ENCODE assay signal across 10 cellular contexts in the genomic region with DNA sequence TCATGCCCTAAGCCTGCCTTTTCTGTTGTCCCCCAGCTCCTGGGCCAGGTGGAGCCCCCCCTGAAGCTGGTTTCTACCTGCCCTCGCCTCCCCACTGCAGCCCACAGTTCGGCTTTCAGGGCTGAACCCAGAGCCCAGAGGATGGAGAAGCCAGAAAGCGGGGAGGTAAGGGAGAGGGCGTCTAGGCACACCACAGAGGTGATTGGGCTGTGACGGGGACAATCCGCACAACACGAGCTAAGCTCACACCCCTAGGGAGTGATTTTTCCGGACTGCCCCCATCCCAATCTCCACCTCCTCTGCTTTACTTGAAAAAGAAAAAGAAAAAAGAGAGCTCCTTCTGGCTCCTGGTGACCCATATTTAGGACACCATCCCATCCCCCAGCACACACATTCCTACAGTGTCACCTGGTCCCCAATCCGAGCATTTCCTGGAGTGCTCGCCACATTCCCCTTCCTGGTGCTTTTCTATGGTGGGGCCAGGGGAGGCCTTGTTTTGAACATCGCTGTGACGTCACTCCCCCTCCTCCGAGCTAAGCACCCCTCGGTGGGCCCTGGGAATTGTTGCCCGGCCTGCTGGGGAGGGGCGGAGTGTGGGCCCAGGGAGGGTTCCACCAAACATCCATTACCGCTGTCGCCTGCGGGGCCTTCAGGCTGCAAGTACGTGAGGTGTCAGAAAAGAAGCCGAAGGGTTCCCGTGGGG. TPM values are rescaled to one million over a fixed set of nuclear protein-coding genes. Genes with fewer than 3 reads are reported as not detected.
DNase-seq lines count a peak whose midpoint lies in the region; ATAC-seq lines count a peak whose summit lies in the region.
"Had no signal": no experiment of that assay in that cellular context is flagged by ENCODE, and none has a peak within 500 bp of the region (broad histone marks: within the 10 kb centered on the region; RNA-seq: fewer than 3 reads in every experiment).

No MANE protein-coding gene starts in this region.

- 3 to 5% methylated on average over 22 of the region's 22 CpGs for WGBS in aorta, 2 donors

- H3K4me3 Mint-ChIP-seq in stimulated activated naive CD8-positive, alpha-beta T cell treated with anti-CD3 and anti-CD28 coated beads, Interleukin-15, Interleukin-2, amounts not matched to agents 100 ng/mL and 50 ng/mL, for 24 hours: peak overlapping the region; percentile 40
- peak overlapping the region; percentile 78 for H3K4me3 Mint-ChIP-seq in activated naive CD8-positive, alpha-beta T cell

- no peak for ATAC-seq in stimulated activated naive CD8-positive, alpha-beta T cell treated with anti-CD3 and anti-CD28 coated beads, Interleukin-15, Interleukin-2, amounts not matched to agents 100 U/mL and 50 U/mL, for 24 hours
- ATAC-seq in aorta (ENCODE audit: low FRiP score) (peak; percentile 0), HG03354 (IDR thresholded peaks at IDR 0.05; ENCODE audit: poor library complexity, severe bottlenecking, unreplicated experiment) (no peak)

- H3K27ac ChIP-seq in aorta (ENCODE audit: low read depth in 1 of 2, low read length in 2 of 2): peak overlapping the region; percentile 97 to 100
- H3K27ac ChIP-seq: cardiac muscle cell had no signal

- H3K27me3 ChIP-seq in aorta (ENCODE audit: control insufficient read depth in 1 of 2, insufficient read depth in 2 of 2, low read length in 1 of 2): no peaks in the 10 kb centered on the region

- intact Hi-C loops in aorta (cut with DNase I): loop anchor here (5.0 kb wide), 3 partner anchors 431 to 956 kb away; no protein-coding TSS in a partner anchor

- H3K4me1 ChIP-seq in aorta (ENCODE audit: control insufficient read depth in 1 of 2, insufficient read depth in 2 of 2, low read length in 2 of 2): no peaks in the 10 kb centered on the region

- peaks cover 36% of the 10 kb centered on the region for H3K4me1 Mint-ChIP-seq in stimulated activated naive CD8-positive, alpha-beta T cell treated with anti-CD3 and anti-CD28 coated beads, Interleukin-15, Interleukin-2, amounts not matched to agents 100 ng/mL and 50 ng/mL, for 24 hours (ENCODE audit: low read depth)
- H3K4me1 Mint-ChIP-seq in activated naive CD8-positive, alpha-beta T cell (ENCODE audit: low read depth): peaks cover 34% of the 10 kb centered on the region

- no peaks in the 10 kb centered on the region for H3K9me3 Mint-ChIP-seq in stimulated activated naive CD8-positive, alpha-beta T cell treated with anti-CD3 and anti-CD28 coated beads, Interleukin-15, Interleukin-2, amounts not matched to agents 100 ng/mL and 50 ng/mL, for 24 hours
- no peaks in the 10 kb centered on the region for H3K9me3 Mint-ChIP-seq in activated naive CD8-positive, alpha-beta T cell (ENCODE audit: low read depth)

- H3K27ac Mint-ChIP-seq in stimulated activated naive CD8-positive, alpha-beta T cell treated with anti-CD3 and anti-CD28 coated beads, Interleukin-15, Interleukin-2, amounts not matched to agents 100 ng/mL and 50 ng/mL, for 24 hours: no peak overlapping the region
- no peak overlapping the region for H3K27ac Mint-ChIP-seq in activated naive CD8-positive, alpha-beta T cell

- H3K36me3 ChIP-seq in aorta (ENCODE audit: control insufficient read depth in 1 of 2, insufficient read depth in 2 of 2, low read length in 1 of 2): peaks cover 0 to 8% of the 10 kb centered on the region in 2 donors
- H3K36me3 ChIP-seq: cardiac muscle cell had no signal

- DNase-seq in stimulated activated naive CD8-positive, alpha-beta T cell treated with anti-CD3 and anti-CD28 coated beads, Interleukin-15, Interleukin-2, amounts not matched to agents 100 U/mL and 50 U/mL, for 24 hours: no peak
- DNase-seq in kidney tubule cell (ENCODE audit: low spot score): peak; percentile 44
- peak; percentile 76 to 82 for DNase-seq in aorta
- DNase-seq in NCI-H526 treated with DMSO at 0.1 percent for 48 hours (lab: John Stamatoyannopoulos, UW): no peak
- DNase-seq in cerebellar nuclear complex (lab: John Stamatoyannopoulos, UW): no peak

- H3K27me3 Mint-ChIP-seq in stimulated activated naive CD8-positive, alpha-beta T cell treated with anti-CD3 and anti-CD28 coated beads, Interleukin-15, Interleukin-2, amounts not matched to agents 100 ng/mL and 50 ng/mL, for 24 hours: peaks cover 63% of the 10 kb centered on the region
- peaks cover 39% of the 10 kb centered on the region for H3K27me3 Mint-ChIP-seq in activated naive CD8-positive, alpha-beta T cell

- no peaks in the 10 kb centered on the region for H3K36me3 Mint-ChIP-seq in stimulated activated naive CD8-positive, alpha-beta T cell treated with anti-CD3 and anti-CD28 coated beads, Interleukin-15, Interleukin-2, amounts not matched to agents 100 ng/mL and 50 ng/mL, for 24 hours (ENCODE audit: low read depth)
- no peaks in the 10 kb centered on the region for H3K36me3 Mint-ChIP-seq in activated naive CD8-positive, alpha-beta T cell

- no peaks in the 10 kb centered on the region for H3K9me3 ChIP-seq in aorta (ENCODE audit: control insufficient read depth, low read length)

- H3K4me3 ChIP-seq in aorta (ENCODE audit: low read length in 2 of 2): peak overlapping the region; percentile 92 to 97
- H3K4me3 ChIP-seq: lung had no signal

RNA-seq across cellular contexts. Expression of a gene that starts 3.0 kb away (rescaled TPM):
- total RNA-seq in aorta: 100 to 1,000 TPM in 1 of 2 donors, 10 to 100 TPM in 1; 88.8 to 134 TPM
- 10 to 100 TPM; 18.5 to 52.5 TPM for polyA plus RNA-seq in aorta

Comparison
In these comparisons a context has a peak if more than half of its experiments do, and no peak if none do; other contexts are left out.
1. DNase-seq: peak in kidney tubule cell (single experiment) and aorta (2 of 2); none in stimulated activated naive CD8-positive, alpha-beta T cell treated with anti-CD3 and anti-CD28 coated beads, Interleukin-15, Interleukin-2, amounts not matched to agents 100 U/mL and 50 U/mL, for 24 hours (single experiment), NCI-H526 treated with DMSO at 0.1 percent for 48 hours (single experiment) and cerebellar nuclear complex (0 of 2).